Comparison of ENCODE assay signal across 32 cellular contexts in the genomic region with DNA sequence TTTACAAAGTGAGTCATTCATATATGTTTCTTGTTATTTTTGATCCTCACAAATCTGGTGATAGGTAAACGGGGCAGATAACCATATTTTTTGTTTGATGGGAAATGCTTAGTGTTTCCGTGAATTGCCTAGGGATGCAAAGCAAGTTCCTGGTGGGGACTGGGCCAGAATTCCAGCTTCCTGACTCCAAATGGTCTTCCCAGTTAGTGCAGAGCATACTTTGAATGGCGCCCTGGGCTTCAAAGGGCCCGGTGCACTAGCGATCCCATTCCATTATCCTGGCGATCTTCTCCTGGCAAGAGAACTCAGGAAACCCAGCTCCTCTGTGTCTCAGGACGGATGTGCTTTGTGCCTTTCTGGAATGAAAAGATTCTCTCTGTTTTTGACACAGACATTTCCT.
"Had no signal": no experiment of that assay in that cellular context is flagged by ENCODE, and none has a peak within 500 bp of the region (broad histone marks: within the 10 kb centered on the region; RNA-seq: fewer than 3 reads in every experiment).

No MANE protein-coding gene starts in this region.

- H3K27me3 Mint-ChIP-seq: activated CD4-positive, alpha-beta memory T cell treated with anti-CD3 and anti-CD28 coated beads for 36 hours; activated CD4-positive, alpha-beta T cell treated with anti-CD3 and anti-CD28 coated beads, Interleukin-2, amount 10 ng/mL, durations not matched to agents 24 days and 14 days; activated CD8-positive, alpha-beta memory T cell treated with anti-CD3 and anti-CD28 coated beads, Interleukin-2, amount 10 ng/mL, durations not matched to agents 7 days and 5 days; activated naive CD4-positive, alpha-beta T cell treated with anti-CD3 and anti-CD28 coated beads, Interleukin-2, amount 50 U/mL, for 24 hours; activated naive CD8-positive, alpha-beta T cell treated with anti-CD3 and anti-CD28 coated beads for 36 hours; dendritic cell treated with granulocyte-macrophage colony-stimulating factor and Interleukin-4, amounts not matched to agents 40 ng/mL and 50 ng/mL, for 4 days had no signal

- H3K36me3 ChIP-seq: adrenal gland, esophagus muscularis mucosa, gastrocnemius medialis had no signal

- H3K4me1 Mint-ChIP-seq: activated CD4-positive, alpha-beta T cell treated with anti-CD3 and anti-CD28 coated beads for 36 hours; activated CD4-positive, alpha-beta T cell treated with anti-CD3 and anti-CD28 coated beads, Interleukin-2, amount 10 ng/mL, durations not matched to agents 24 days and 14 days; activated CD8-positive, alpha-beta memory T cell treated with anti-CD3 and anti-CD28 coated beads, Interleukin-2, amount 10 ng/mL, durations not matched to agents 7 days and 5 days; activated naive CD4-positive, alpha-beta T cell treated with anti-CD3 and anti-CD28 coated beads, Interleukin-2, amount 50 U/mL, for 24 hours; activated naive CD8-positive, alpha-beta T cell treated with anti-CD3 and anti-CD28 coated beads for 36 hours; activated naive CD8-positive, alpha-beta T cell treated with anti-CD3 and anti-CD28 coated beads, Interleukin-2, amount 50 U/mL, for 24 hours had no signal

- H3K9me3 ChIP-seq: adrenal gland, body of pancreas, esophagus muscularis mucosa, gastrocnemius medialis had no signal

- H3K4me3 Mint-ChIP-seq: activated CD4-positive, alpha-beta memory T cell treated with anti-CD3 and anti-CD28 coated beads for 36 hours; activated CD4-positive, alpha-beta T cell treated with anti-CD3 and anti-CD28 coated beads for 36 hours; activated CD4-positive, alpha-beta T cell treated with anti-CD3 and anti-CD28 coated beads, Interleukin-2, amount 10 ng/mL, durations not matched to agents 24 days and 14 days; activated CD8-positive, alpha-beta memory T cell treated with anti-CD3 and anti-CD28 coated beads, Interleukin-2, amount 10 ng/mL, durations not matched to agents 7 days and 5 days; activated CD8-positive, alpha-beta T cell treated with anti-CD3 and anti-CD28 coated beads, Interleukin-2, amount 10 ng/mL, durations not matched to agents 7 days and 5 days; activated naive CD4-positive, alpha-beta T cell treated with anti-CD3 and anti-CD28 coated beads for 36 hours; activated naive CD4-positive, alpha-beta T cell treated with anti-CD3 and anti-CD28 coated beads, Interleukin-2, amount 50 U/mL, for 24 hours; activated naive CD8-positive, alpha-beta T cell treated with anti-CD3 and anti-CD28 coated beads for 36 hours; activated naive CD8-positive, alpha-beta T cell treated with anti-CD3 and anti-CD28 coated beads, Interleukin-2, amount 50 U/mL, for 24 hours; activated T-helper 1 cell treated with anti-CD3 and anti-CD28 coated beads, Interleukin-12 subunit alpha, Interleukin-12 subunit beta, Interleukin-2, Interleukin-4 antibody, amounts not matched to agents 30 ng/mL and 10 ng/mL and 1 ng/mL, durations not matched to agents 14 hours and 24 hours and 36 hours; dendritic cell treated with granulocyte-macrophage colony-stimulating factor and Interleukin-4, amounts not matched to agents 40 ng/mL and 50 ng/mL, for 4 days had no signal

- H3K27me3 ChIP-seq: adrenal gland, body of pancreas, esophagus muscularis mucosa, foreskin keratinocyte, gastrocnemius medialis had no signal

- ATAC-seq: activated CD4-positive, alpha-beta T cell treated with anti-CD3 and anti-CD28 coated beads for 36 hours; activated CD8-positive, alpha-beta memory T cell treated with anti-CD3 and anti-CD28 coated beads, Interleukin-2, amount 10 ng/mL, durations not matched to agents 7 days and 5 days; activated CD8-positive, alpha-beta T cell treated with anti-CD3 and anti-CD28 coated beads, Interleukin-2, amount 10 ng/mL, durations not matched to agents 7 days and 5 days; activated naive CD8-positive, alpha-beta T cell treated with anti-CD3 and anti-CD28 coated beads, Interleukin-2, amount 50 U/mL, for 24 hours; body of pancreas; foreskin keratinocyte; gastrocnemius medialis had no signal

- H3K9me3 Mint-ChIP-seq: activated CD4-positive, alpha-beta memory T cell treated with anti-CD3 and anti-CD28 coated beads for 36 hours; activated CD4-positive, alpha-beta T cell treated with anti-CD3 and anti-CD28 coated beads, Interleukin-2, amount 10 ng/mL, durations not matched to agents 24 days and 14 days; activated naive CD4-positive, alpha-beta T cell treated with anti-CD3 and anti-CD28 coated beads for 36 hours; activated naive CD4-positive, alpha-beta T cell treated with anti-CD3 and anti-CD28 coated beads, Interleukin-2, amount 50 U/mL, for 24 hours; activated naive CD8-positive, alpha-beta T cell treated with anti-CD3 and anti-CD28 coated beads for 36 hours; activated naive CD8-positive, alpha-beta T cell treated with anti-CD3 and anti-CD28 coated beads, Interleukin-2, amount 50 U/mL, for 24 hours; activated T-helper 1 cell treated with anti-CD3 and anti-CD28 coated beads, Interleukin-12 subunit alpha, Interleukin-12 subunit beta, Interleukin-2, Interleukin-4 antibody, amounts not matched to agents 30 ng/mL and 10 ng/mL and 1 ng/mL, durations not matched to agents 14 hours and 24 hours and 36 hours; activated T-helper 2 cell treated with anti-CD3 and anti-CD28 coated beads, Interferon-gamma antibody, Interleukin-2, Interleukin-4, amounts not matched to agents 10 μg/mL and 5 μg/mL and 100 μg/mL, durations not matched to agents 14 hours and 24 hours and 36 hours; dendritic cell treated with granulocyte-macrophage colony-stimulating factor and Interleukin-4, amounts not matched to agents 40 ng/mL and 50 ng/mL, for 4 days had no signal

- H3K4me3 ChIP-seq: adrenal gland, body of pancreas, coronary artery, esophagus muscularis mucosa, gastrocnemius medialis had no signal

- H3K27ac Mint-ChIP-seq: activated CD4-positive, alpha-beta memory T cell treated with anti-CD3 and anti-CD28 coated beads for 36 hours; activated CD4-positive, alpha-beta T cell treated with anti-CD3 and anti-CD28 coated beads for 36 hours; activated CD4-positive, alpha-beta T cell treated with anti-CD3 and anti-CD28 coated beads, Interleukin-2, amount 10 ng/mL, durations not matched to agents 24 days and 14 days; activated CD8-positive, alpha-beta memory T cell treated with anti-CD3 and anti-CD28 coated beads, Interleukin-2, amount 10 ng/mL, durations not matched to agents 7 days and 5 days; activated CD8-positive, alpha-beta T cell treated with anti-CD3 and anti-CD28 coated beads, Interleukin-2, amount 10 ng/mL, durations not matched to agents 7 days and 5 days; activated naive CD4-positive, alpha-beta T cell treated with anti-CD3 and anti-CD28 coated beads for 36 hours; activated naive CD4-positive, alpha-beta T cell treated with anti-CD3 and anti-CD28 coated beads, Interleukin-2, amount 50 U/mL, for 24 hours; activated naive CD8-positive, alpha-beta T cell treated with anti-CD3 and anti-CD28 coated beads for 36 hours; activated naive CD8-positive, alpha-beta T cell treated with anti-CD3 and anti-CD28 coated beads, Interleukin-2, amount 50 U/mL, for 24 hours; activated T-helper 1 cell treated with anti-CD3 and anti-CD28 coated beads, Interleukin-12 subunit alpha, Interleukin-12 subunit beta, Interleukin-2, Interleukin-4 antibody, amounts not matched to agents 30 ng/mL and 10 ng/mL and 1 ng/mL, durations not matched to agents 14 hours and 24 hours and 36 hours; activated T-helper 2 cell treated with anti-CD3 and anti-CD28 coated beads, Interferon-gamma antibody, Interleukin-2, Interleukin-4, amounts not matched to agents 10 μg/mL and 5 μg/mL and 100 μg/mL, durations not matched to agents 14 hours and 24 hours and 36 hours; dendritic cell treated with granulocyte-macrophage colony-stimulating factor and Interleukin-4, amounts not matched to agents 40 ng/mL and 50 ng/mL, for 4 days had no signal

- H3K4me1 ChIP-seq: adrenal gland, body of pancreas, foreskin keratinocyte, gastrocnemius medialis had no signal

- DNase-seq: activated CD4-positive, alpha-beta memory T cell treated with anti-CD3 and anti-CD28 coated beads for 36 hours; activated CD4-positive, alpha-beta T cell treated with anti-CD3 and anti-CD28 coated beads for 36 hours; activated CD4-positive, alpha-beta T cell treated with anti-CD3 and anti-CD28 coated beads, Interleukin-2, amount 10 ng/mL, durations not matched to agents 24 days and 14 days; activated CD4-positive, CD25-positive, alpha-beta regulatory T cell; activated CD4-positive, CD25-positive, alpha-beta regulatory T cell treated with anti-CD3 and anti-CD28 coated beads, Interleukin-2, amount 50 U/mL, for 72 hours; activated CD8-positive, alpha-beta memory T cell treated with anti-CD3 and anti-CD28 coated beads, Interleukin-2, amount 10 ng/mL, durations not matched to agents 7 days and 5 days; activated CD8-positive, alpha-beta memory T cell treated with anti-CD3 and anti-CD28 coated beads, Interleukin-2, amount 50 U/mL, for 4 hours; activated CD8-positive, alpha-beta T cell treated with anti-CD3 and anti-CD28 coated beads, Interleukin-2, amount 10 ng/mL, durations not matched to agents 7 days and 5 days; activated effector memory CD4-positive, alpha-beta T cell treated with anti-CD3 and anti-CD28 coated beads, Interleukin-2, amount 50 U/mL, for 16 hours; activated naive CD4-positive, alpha-beta T cell treated with anti-CD3 and anti-CD28 coated beads for 36 hours; activated naive CD8-positive, alpha-beta T cell treated with anti-CD3 and anti-CD28 coated beads for 36 hours; activated naive CD8-positive, alpha-beta T cell treated with anti-CD3 and anti-CD28 coated beads, Interleukin-2, amount 50 U/mL, for 24 hours; activated T-cell treated with anti-CD3 and anti-CD28 coated beads, Interleukin-2, amount 50 U/mL, for 1 hour; activated T-cell treated with anti-CD3 and anti-CD28 coated beads, Interleukin-2, amount 50 U/mL, for 48 hours; amygdala; aorta; body of pancreas; caudate nucleus; cerebellar nuclear complex; effector CD8-positive, alpha-beta T cell; erythroblast; foreskin keratinocyte; gastrocnemius medialis; glutamatergic neuron; T-helper 2 cell had no signal

- H3K27ac ChIP-seq: adrenal gland, body of pancreas, coronary artery, esophagus muscularis mucosa, foreskin keratinocyte, gastrocnemius medialis had no signal

- H3K36me3 Mint-ChIP-seq: activated CD4-positive, alpha-beta memory T cell treated with anti-CD3 and anti-CD28 coated beads for 36 hours; activated CD8-positive, alpha-beta memory T cell treated with anti-CD3 and anti-CD28 coated beads, Interleukin-2, amount 10 ng/mL, durations not matched to agents 7 days and 5 days; activated naive CD4-positive, alpha-beta T cell treated with anti-CD3 and anti-CD28 coated beads, Interleukin-2, amount 50 U/mL, for 24 hours; activated naive CD8-positive, alpha-beta T cell treated with anti-CD3 and anti-CD28 coated beads for 36 hours had no signal
